26 cellular contexts compared by ENCODE assay signal in the genomic region with DNA sequence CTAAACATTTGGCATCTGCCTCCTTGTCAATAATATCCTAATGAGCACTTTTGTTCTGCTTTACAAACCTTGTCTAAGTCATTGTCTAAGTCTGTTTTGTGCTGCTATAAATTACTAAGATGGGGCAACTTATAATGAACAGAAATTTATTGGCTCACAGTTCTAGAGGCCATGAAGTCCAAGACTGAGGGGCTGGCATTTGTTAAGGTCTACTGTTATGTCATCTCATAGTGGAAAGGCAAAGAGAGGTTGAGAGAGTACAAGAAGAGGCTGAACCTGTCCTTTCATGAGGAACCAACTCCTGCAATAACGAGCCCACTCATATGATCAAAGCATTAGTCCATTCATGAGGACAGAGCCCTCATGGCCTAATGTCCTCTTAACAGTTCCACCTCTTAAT.
"Had no signal": no experiment of that assay in that cellular context is flagged by ENCODE, and none has a peak within 500 bp of the region (broad histone marks: within the 10 kb centered on the region; RNA-seq: fewer than 3 reads in every experiment).

No MANE protein-coding gene starts in this region.

- H3K27ac Mint-ChIP-seq: activated CD8-positive, alpha-beta T cell treated with anti-CD3 and anti-CD28 coated beads, Interleukin-2, amount 10 ng/mL, durations not matched to agents 7 days and 5 days; activated naive CD8-positive, alpha-beta T cell treated with anti-CD3 and anti-CD28 coated beads, Interleukin-2, amount 10 ng/mL, durations not matched to agents 7 days and 5 days; brain; T-helper 17 cell; WTC11 had no signal

- H3K27me3 ChIP-seq: adrenal gland, cardiac muscle cell had no signal

- H3K36me3 ChIP-seq: adrenal gland, cardiac muscle cell had no signal

- H3K4me1 ChIP-seq: adrenal gland had no signal

- H3K27me3 Mint-ChIP-seq: activated naive CD8-positive, alpha-beta T cell treated with anti-CD3 and anti-CD28 coated beads, Interleukin-2, amount 10 ng/mL, durations not matched to agents 7 days and 5 days; T-helper 17 cell had no signal

- ATAC-seq: activated CD8-positive, alpha-beta T cell treated with anti-CD3 and anti-CD28 coated beads, Interleukin-2, amount 10 ng/mL, durations not matched to agents 7 days and 5 days; PC-3; T-helper 17 cell; WTC11 had no signal

- H3K9me3 ChIP-seq: adrenal gland had no signal

- H3K4me3 ChIP-seq: adrenal gland, cardiac muscle cell had no signal

- H3K4me1 Mint-ChIP-seq: activated naive CD8-positive, alpha-beta T cell treated with anti-CD3 and anti-CD28 coated beads, Interleukin-2, amount 10 ng/mL, durations not matched to agents 7 days and 5 days; T-helper 17 cell had no signal

- H3K4me3 Mint-ChIP-seq: activated CD8-positive, alpha-beta T cell treated with anti-CD3 and anti-CD28 coated beads, Interleukin-2, amount 10 ng/mL, durations not matched to agents 7 days and 5 days; activated naive CD8-positive, alpha-beta T cell treated with anti-CD3 and anti-CD28 coated beads, Interleukin-2, amount 10 ng/mL, durations not matched to agents 7 days and 5 days; brain; T-helper 17 cell; WTC11 had no signal

- DNase-seq: activated CD4-positive, alpha-beta T cell treated with anti-CD3 and anti-CD28 coated beads for 48 hours; activated CD4-positive, alpha-beta T cell treated with anti-CD3 and anti-CD28 coated beads, Interleukin-2, amount 50 U/mL, for 4 hours; activated CD4-positive, CD25-positive, alpha-beta regulatory T cell treated with anti-CD3 and anti-CD28 coated beads, Interleukin-2, amount 50 U/mL, for 72 hours; activated CD8-positive, alpha-beta memory T cell treated with anti-CD3 and anti-CD28 coated beads, Interleukin-2, amount 50 U/mL, for 48 hours; activated CD8-positive, alpha-beta T cell treated with anti-CD3 and anti-CD28 coated beads, Interleukin-2, amount 10 ng/mL, durations not matched to agents 7 days and 5 days; activated naive CD4-positive, alpha-beta T cell treated with anti-CD3 and anti-CD28 coated beads, Interleukin-2, amount 50 U/mL, for 16 hours; activated naive CD8-positive, alpha-beta T cell treated with anti-CD3 and anti-CD28 coated beads, Interleukin-2, amount 10 ng/mL, durations not matched to agents 7 days and 5 days; activated T-cell treated with anti-CD3 and anti-CD28 coated beads, Interleukin-2, amount 50 U/mL, for 1 hour; adrenal gland; anterior cingulate cortex; Kasumi-1; KBM-7; NCI-H1048; NCI-H1930; NCI-H2107; NCI-H345; NCI-H510A; NCI-H526 treated with DMSO at 0.1 percent for 48 hours; PC-3; SHP77; T-helper 17 cell; T-helper 9 cell had no signal

- FAIRE-seq: RCC 7860 had no signal

- H3K36me3 Mint-ChIP-seq: brain had no signal

- H3K27ac ChIP-seq: adrenal gland, cardiac muscle cell had no signal
